9 cellular contexts compared by ENCODE assay signal in the genomic region with DNA sequence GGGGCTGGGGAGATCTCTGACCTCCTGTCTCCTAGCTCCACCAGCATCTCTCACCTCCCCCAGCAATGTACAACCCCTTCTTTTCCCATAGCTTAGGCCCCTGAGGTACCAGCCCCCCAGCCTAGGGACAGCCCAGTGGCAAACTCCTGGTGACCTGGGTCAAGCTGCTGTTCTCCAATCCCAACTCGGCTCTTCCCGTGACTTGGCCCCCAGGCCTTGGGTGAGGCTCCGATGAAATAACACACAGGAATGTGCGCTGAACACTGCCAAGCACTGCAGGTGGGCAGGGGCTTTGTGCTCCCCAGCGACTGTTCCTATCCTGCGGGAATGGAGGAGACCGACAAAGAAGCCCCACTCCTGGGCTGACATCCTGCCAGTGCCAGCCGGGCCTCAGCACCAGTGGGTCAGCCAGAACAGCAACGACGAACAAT.
DNase-seq lines count a peak whose midpoint lies in the region; ATAC-seq and TF ChIP-seq lines count a peak whose summit lies in the region.
"Had no signal": no experiment of that assay in that cellular context is flagged by ENCODE, and none has a peak within 500 bp of the region (broad histone marks: within the 10 kb centered on the region; RNA-seq: fewer than 3 reads in every experiment).

No MANE protein-coding gene starts in this region.

- H3K36me3 ChIP-seq in DOHH2 (ENCODE audit: control insufficient read depth, low read length) (peaks cover 76% of the 10 kb centered on the region), Karpas-422 (ENCODE audit: insufficient read depth, low read length) (no peaks in the 10 kb centered on the region)

- H3K36me3 Mint-ChIP-seq in natural killer cell: no peaks in the 10 kb centered on the region

- no peaks in the 10 kb centered on the region for H3K27me3 Mint-ChIP-seq in natural killer cell (ENCODE audit: low read depth in 2 of 2)

- H3K9ac ChIP-seq in Karpas-422 (ENCODE audit: low read length): peak overlapping the region; percentile 50

- ATAC-seq in natural killer cell (no peak), GM18858 (IDR thresholded peaks at IDR 0.05; ENCODE audit: unreplicated experiment) (no peak)

- intact Hi-C loops in natural killer cell (cut with micrococcal nuclease): loop anchor here (5.0 kb wide), 1 partner anchor 33 kb away; no protein-coding TSS in a partner anchor

- H3K4me1 ChIP-seq in DOHH2 (ENCODE audit: control insufficient read depth, low read length): peaks cover 35% of the 10 kb centered on the region
- H3K4me1 ChIP-seq in Karpas-422 (ENCODE audit: low read length): peaks cover 52% of the 10 kb centered on the region

- in situ Hi-C loops in astrocyte of the spinal cord (cut with HindIII; ENCODE audit: low sequenced_read_pairs): no loop called here

- no peaks in the 10 kb centered on the region for H3K9me3 Mint-ChIP-seq in natural killer cell

- peaks cover 38% of the 10 kb centered on the region for H3F3A ChIP-seq in DOHH2 (ENCODE audit: control insufficient read depth, insufficient read depth)

- peaks cover 35% of the 10 kb centered on the region for H4K20me1 ChIP-seq in DOHH2 (ENCODE audit: control insufficient read depth, insufficient read depth, low read depth, low read length)
- no peaks in the 10 kb centered on the region for H4K20me1 ChIP-seq in Karpas-422 (ENCODE audit: insufficient read depth, low read depth, low read length)

- H3K79me2 ChIP-seq in DOHH2 (ENCODE audit: control insufficient read depth, low read length): peaks cover 80% of the 10 kb centered on the region
- no peaks in the 10 kb centered on the region; the same call in 1 of the 2 replicates for H3K79me2 ChIP-seq in Karpas-422 (ENCODE audit: low read length)

- no peak overlapping the region for H2AFZ ChIP-seq in Karpas-422 (ENCODE audit: low read length)

- peaks cover 43 to 56% of the 10 kb centered on the region in 2 donors for H3K4me1 Mint-ChIP-seq in natural killer cell

- no peaks in the 10 kb centered on the region for H3K9me2 ChIP-seq in DOHH2 (replicated peaks; ENCODE audit: control insufficient read depth, low read length)
- no peaks in the 10 kb centered on the region for H3K9me2 ChIP-seq in Karpas-422 (replicated peaks; ENCODE audit: insufficient read depth, low read length)

- peak overlapping the region; percentile 94 to 95 for H3K27ac Mint-ChIP-seq in natural killer cell

- peak overlapping the region; percentile 92 for H3K4me3 Mint-ChIP-seq in natural killer cell

- H3K4me3 ChIP-seq in DOHH2 (ENCODE audit: low read length): peak overlapping the region; percentile 79
- peak overlapping the region; percentile 29; the same call in 1 of the 2 replicates for H3K4me3 ChIP-seq in Karpas-422 (ENCODE audit: low read length)
- no peak overlapping the region for H3K4me3 ChIP-seq in astrocyte of the spinal cord (ENCODE audit: low read depth, low read length)

- H3K27me3 ChIP-seq in DOHH2 (ENCODE audit: control insufficient read depth, low read length) (no peaks in the 10 kb centered on the region), Karpas-422 (ENCODE audit: low read length) (no peaks in the 10 kb centered on the region)

- H3K9me3 ChIP-seq in DOHH2 (ENCODE audit: control insufficient read depth, insufficient read depth, low read length): peaks cover 7% of the 10 kb centered on the region; the same call in 1 of the 2 replicates
- H3K9me3 ChIP-seq in Karpas-422 (ENCODE audit: low read length): no peaks in the 10 kb centered on the region; the same call in 1 of the 2 replicates

- DNase-seq in Karpas-422: no peak
- DNase-seq in astrocyte of the spinal cord (ENCODE audit: low read depth, low spot score): peak; percentile 23
- DNase-seq in natural killer cell: no peak
- no peak for DNase-seq in DMS79 (lab: John Stamatoyannopoulos, UW)
- no peak for DNase-seq in NCI-H526 treated with DMSO at 0.1 percent for 48 hours (lab: John Stamatoyannopoulos, UW)
- DNase-seq in stimulated activated CD4-positive, alpha-beta T cell treated with anti-CD3 and anti-CD28 coated beads, Interleukin-4, amount 100 ng/mL, for 24 hours: no peak
- DNase-seq: Calu3 had no signal

- H3K4me2 ChIP-seq in DOHH2 (ENCODE audit: low read length) (peak overlapping the region; percentile 76), Karpas-422 (ENCODE audit: low read depth, low read length, poor library complexity, severe bottlenecking) (peak overlapping the region; percentile 81)

- H3K27ac ChIP-seq in DOHH2 (ENCODE audit: low read depth, low read length): peak overlapping the region; percentile 44
- H3K27ac ChIP-seq in Karpas-422 (ENCODE audit: low read length): peak overlapping the region; percentile 93

- TF ChIP-seq CTCF in DOHH2 (IDR thresholded peaks at IDR 0.05; ENCODE audit: low read depth, low read length, poor library complexity, severe bottlenecking) (no peak), astrocyte of the spinal cord (IDR thresholded peaks at IDR 0.05; ENCODE audit: low read depth, low read length) (no peak), natural killer cell (IDR thresholded peaks at IDR 0.05) (no peak)
